8 cellular contexts compared by ENCODE assay signal in the genomic region with DNA sequence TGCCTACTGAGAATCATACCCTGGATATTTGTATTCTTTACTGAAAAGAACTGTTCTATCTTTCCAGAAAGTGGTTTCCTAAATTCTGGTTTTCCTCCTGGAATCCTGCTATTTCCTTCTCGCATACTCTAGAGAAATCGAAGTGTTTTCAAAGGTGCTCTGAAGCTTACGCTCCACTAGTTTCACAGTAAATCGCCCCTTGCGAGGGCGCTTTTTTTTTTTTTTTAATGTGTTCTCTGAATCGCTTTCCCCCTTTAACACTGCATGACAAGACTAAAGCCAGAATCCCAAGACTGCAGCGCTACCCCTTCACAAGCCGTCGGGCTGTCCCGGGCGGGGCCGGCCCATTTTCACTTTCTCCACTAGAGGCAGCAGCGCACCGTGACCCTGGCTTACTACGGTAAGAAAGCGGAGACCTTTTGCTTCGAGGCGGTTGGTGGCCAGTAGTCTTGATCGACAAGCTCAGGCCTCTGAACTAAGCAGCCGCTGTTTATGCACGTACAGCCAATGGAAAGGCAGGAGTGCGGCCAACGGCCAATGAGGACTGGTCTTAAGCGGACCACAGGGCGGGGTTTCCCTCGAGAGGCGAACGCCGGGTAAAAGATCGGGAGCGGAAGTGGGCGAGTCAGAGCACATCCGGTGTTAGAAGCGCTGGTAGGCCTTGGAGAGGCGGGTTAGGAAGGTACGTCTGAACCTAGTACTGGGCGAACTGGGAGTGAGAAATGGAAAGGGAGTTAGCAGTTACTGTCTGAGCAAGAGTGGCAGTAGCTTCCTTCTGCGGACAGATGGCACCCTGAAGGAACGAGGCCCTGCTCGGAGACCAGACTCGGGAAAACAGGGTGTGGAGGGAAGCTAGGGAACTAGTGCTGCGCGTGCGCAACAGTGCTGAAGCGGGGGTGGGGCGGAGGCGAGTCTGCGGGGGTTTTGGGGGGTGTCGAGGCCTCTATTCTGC. TPM values are rescaled to one million over a fixed set of nuclear protein-coding genes. Genes with fewer than 3 reads are reported as not detected.
DNase-seq lines count a peak whose midpoint lies in the region; ATAC-seq, FAIRE-seq and TF ChIP-seq lines count a peak whose summit lies in the region.

A gene with protein sequence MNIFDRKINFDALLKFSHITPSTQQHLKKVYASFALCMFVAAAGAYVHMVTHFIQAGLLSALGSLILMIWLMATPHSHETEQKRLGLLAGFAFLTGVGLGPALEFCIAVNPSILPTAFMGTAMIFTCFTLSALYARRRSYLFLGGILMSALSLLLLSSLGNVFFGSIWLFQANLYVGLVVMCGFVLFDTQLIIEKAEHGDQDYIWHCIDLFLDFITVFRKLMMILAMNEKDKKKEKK (plus strand): TSS at position 628 of the 952 bp plus-strand sequence. CDS start 10,937 bp downstream, outside the sequence.

- H3K9me3 ChIP-seq in WERI-Rb-1 (ENCODE audit: severe bottlenecking) (no peaks in the 10 kb centered on the region), smooth muscle cell (replicated peaks; ENCODE audit: low read depth) (no peaks in the 10 kb centered on the region)

- peaks cover 20% of the 10 kb centered on the region for H3K4me1 ChIP-seq in smooth muscle cell (ENCODE audit: low read depth)

- DNase-seq in ACHN (peak; percentile 100), NCI-H2196 treated with DMSO at 0.1 percent for 48 hours (lab: John Stamatoyannopoulos, UW; ENCODE audit: unreplicated experiment) (peak; percentile 99), WERI-Rb-1 (peak; percentile 99), bronchial epithelial cell (ENCODE audit: low read depth) (peak; percentile 100), iPS-NIHi11 (ENCODE audit: low spot score) (peak; percentile 97), smooth muscle cell (lab: John Stamatoyannopoulos, UW; ENCODE audit: unreplicated experiment) (peak; percentile 92)

- H3K4me2 ChIP-seq in smooth muscle cell: peak within 1 kb of the TSS; percentile 95

- peaks cover 21% of the 10 kb centered on the region for H3K36me3 ChIP-seq in WERI-Rb-1
- peaks cover 3% of the 10 kb centered on the region for H3K36me3 ChIP-seq in bronchial epithelial cell (ENCODE audit: control insufficient read depth, insufficient read depth, low read length)
- no peaks in the 10 kb centered on the region for H3K36me3 ChIP-seq in smooth muscle cell (ENCODE audit: low read depth)

- H3K4me3 ChIP-seq in WERI-Rb-1 (ENCODE audit: low read depth, low read length) (peak within 1 kb of the TSS; percentile 83), bronchial epithelial cell (ENCODE audit: low read depth, low read length) (peak within 1 kb of the TSS; percentile 74), smooth muscle cell (peak within 1 kb of the TSS; percentile 78)

- peak; percentile 94 for ATAC-seq in GM18868 (IDR thresholded peaks at IDR 0.05; ENCODE audit: unreplicated experiment)
- ATAC-seq in HG03135 (IDR thresholded peaks at IDR 0.05; ENCODE audit: unreplicated experiment): peak; percentile 94

- peaks cover 46% of the 10 kb centered on the region for H3K79me2 ChIP-seq in smooth muscle cell (ENCODE audit: low read depth)

- H3F3A ChIP-seq in smooth muscle cell (ENCODE audit: low read depth): no peaks in the 10 kb centered on the region

- H3K27ac ChIP-seq in WERI-Rb-1: peak within 1 kb of the TSS; percentile 94
- H3K27ac ChIP-seq in smooth muscle cell (ENCODE audit: low read depth): peak within 1 kb of the TSS; percentile 98

- H3K27me3 ChIP-seq in WERI-Rb-1 (ENCODE audit: insufficient read depth, low read depth, severe bottlenecking): no peaks in the 10 kb centered on the region
- H3K27me3 ChIP-seq in bronchial epithelial cell (ENCODE audit: control insufficient read depth, insufficient read depth, low read length): no peaks in the 10 kb centered on the region
- no peaks in the 10 kb centered on the region for H3K27me3 ChIP-seq in smooth muscle cell (ENCODE audit: low read depth)

- in situ Hi-C loops in ACHN (cut with HindIII; ENCODE audit: low pct_ligation_motif_present, low pct_unique_long_range_greater_than_20kb, low sequenced_read_pairs): no loop called here

- 5% methylated on average over 45 of the region's 50 CpGs for WGBS in smooth muscle cell (ENCODE audit: low lambda C conversion rate)

- H4K20me1 ChIP-seq in smooth muscle cell (ENCODE audit: low read depth): peaks cover 45% of the 10 kb centered on the region

- TF ChIP-seq CTCF in WERI-Rb-1 (IDR thresholded peaks at IDR 0.05; ENCODE audit: low read depth, low read length) (peak; percentile 88), bronchial epithelial cell (IDR thresholded peaks at IDR 0.05; ENCODE audit: insufficient read depth, low read length, severe bottlenecking) (peak; percentile 91), smooth muscle cell (IDR thresholded peaks at IDR 0.05; ENCODE audit: borderline replicate concordance, insufficient read depth, poor library complexity, severe bottlenecking) (peak; percentile 82)

- FAIRE-seq in bronchial epithelial cell (lab: Jason Lieb, UNC): peak; percentile 70

- peak within 1 kb of the TSS; percentile 90 for H2AFZ ChIP-seq in smooth muscle cell (ENCODE audit: low read depth)

- peak within 1 kb of the TSS; percentile 99 for H3K9ac ChIP-seq in smooth muscle cell (ENCODE audit: low read depth)

RNA-seq across cellular contexts. Expression of the gene that starts here (rescaled TPM):
- total RNA-seq in bronchial epithelial cell (570 and 818 TPM in 2 replicates), smooth muscle cell (677 and 679 TPM in 2 replicates)
- polyA plus RNA-seq in smooth muscle cell: 611 and 663 TPM in 2 replicates

Comparison
In these comparisons a context has a peak if more than half of its experiments do, and no peak if none do; other contexts are left out.
1. Peak in every context shown above with its lines: DNase-seq, ATAC-seq, H3K4me3 ChIP-seq and H3K27ac ChIP-seq.